ENCODE assay signal across 2 cellular contexts in genomic region chr16:75027520-75028300, GRCh38.
TF ChIP-seq lines count a peak whose summit lies in the region.

No MANE protein-coding gene starts in this region.

TF ChIP-seq in IMR-90, 13 proteins besides CTCF, POLR2A, EP300 and RAD21:
- TF ChIP-seq FOS (IDR thresholded peaks at IDR 0.05; ENCODE audit: low read depth, low read length) (no peak), ELK1 (IDR thresholded peaks at IDR 0.05; ENCODE audit: borderline replicate concordance, low read depth, low read length) (no peak), MXI1 (IDR thresholded peaks at IDR 0.05; ENCODE audit: borderline replicate concordance, low read depth, low read length) (no peak), BHLHE40 (IDR thresholded peaks at IDR 0.05; ENCODE audit: low read depth, low read length) (no peak), RFX5 (IDR thresholded peaks at IDR 0.05; ENCODE audit: low read depth, low read length) (no peak), USF2 (IDR thresholded peaks at IDR 0.05; ENCODE audit: low read depth, low read length) (no peak), CEBPB (IDR thresholded peaks at IDR 0.05; ENCODE audit: low read depth, low read length) (no peak), NFE2L2 (IDR thresholded peaks at IDR 0.05; ENCODE audit: low read depth, low read length) (no peak), MAZ (IDR thresholded peaks at IDR 0.05; ENCODE audit: borderline replicate concordance, low read depth, low read length) (no peak), RCOR1 (IDR thresholded peaks at IDR 0.05; ENCODE audit: insufficient replicate concordance, low read length) (no peak), SMC3 (IDR thresholded peaks at IDR 0.05; ENCODE audit: low read depth, low read length) (no peak), CHD1 (IDR thresholded peaks at IDR 0.05; ENCODE audit: low read depth, low read length) (no peak)

TF ChIP-seq in endothelial cell of umbilical vein, 7 proteins besides CTCF, POLR2A, EP300 and RAD21:
- no peak for TF ChIP-seq POLR2AphosphoS5 (IDR thresholded peaks at IDR 0.05; ENCODE audit: insufficient read depth, low read depth, low read length)
- no peak for TF ChIP-seq MAX (IDR thresholded peaks at IDR 0.05; ENCODE audit: insufficient read depth, insufficient read length)
- TF ChIP-seq EZH2 (IDR thresholded peaks at IDR 0.05; ENCODE audit: borderline replicate concordance, low read depth, low read length, severe bottlenecking) = no peak
